In the genomic region with DNA sequence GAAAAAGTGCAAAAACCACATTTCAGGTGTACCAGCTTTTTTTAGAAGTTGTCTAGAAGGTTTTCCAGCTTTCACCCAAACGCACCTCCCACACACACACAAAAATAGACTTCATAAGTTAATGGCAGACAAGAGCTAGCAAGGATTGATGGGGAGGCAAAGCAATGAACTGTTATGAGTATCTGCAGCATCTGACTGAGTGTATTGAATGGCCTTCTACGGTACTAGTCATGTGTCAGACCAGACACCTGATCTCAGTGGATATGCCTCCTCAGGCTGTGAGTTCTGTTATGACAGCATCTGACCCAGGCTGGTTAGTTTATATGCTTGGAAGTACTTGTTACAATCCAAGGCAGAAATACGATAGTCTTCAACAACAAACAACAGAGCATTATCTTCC, we compare ENCODE assay signal across 1 cellular context.
TF ChIP-seq lines count a peak whose summit lies in the region.

No MANE protein-coding gene starts in this region.

TF ChIP-seq in GM12878, 131 proteins besides CTCF, POLR2A, EP300 and RAD21 (continued from another document):
- TF ChIP-seq, protein P1, sequence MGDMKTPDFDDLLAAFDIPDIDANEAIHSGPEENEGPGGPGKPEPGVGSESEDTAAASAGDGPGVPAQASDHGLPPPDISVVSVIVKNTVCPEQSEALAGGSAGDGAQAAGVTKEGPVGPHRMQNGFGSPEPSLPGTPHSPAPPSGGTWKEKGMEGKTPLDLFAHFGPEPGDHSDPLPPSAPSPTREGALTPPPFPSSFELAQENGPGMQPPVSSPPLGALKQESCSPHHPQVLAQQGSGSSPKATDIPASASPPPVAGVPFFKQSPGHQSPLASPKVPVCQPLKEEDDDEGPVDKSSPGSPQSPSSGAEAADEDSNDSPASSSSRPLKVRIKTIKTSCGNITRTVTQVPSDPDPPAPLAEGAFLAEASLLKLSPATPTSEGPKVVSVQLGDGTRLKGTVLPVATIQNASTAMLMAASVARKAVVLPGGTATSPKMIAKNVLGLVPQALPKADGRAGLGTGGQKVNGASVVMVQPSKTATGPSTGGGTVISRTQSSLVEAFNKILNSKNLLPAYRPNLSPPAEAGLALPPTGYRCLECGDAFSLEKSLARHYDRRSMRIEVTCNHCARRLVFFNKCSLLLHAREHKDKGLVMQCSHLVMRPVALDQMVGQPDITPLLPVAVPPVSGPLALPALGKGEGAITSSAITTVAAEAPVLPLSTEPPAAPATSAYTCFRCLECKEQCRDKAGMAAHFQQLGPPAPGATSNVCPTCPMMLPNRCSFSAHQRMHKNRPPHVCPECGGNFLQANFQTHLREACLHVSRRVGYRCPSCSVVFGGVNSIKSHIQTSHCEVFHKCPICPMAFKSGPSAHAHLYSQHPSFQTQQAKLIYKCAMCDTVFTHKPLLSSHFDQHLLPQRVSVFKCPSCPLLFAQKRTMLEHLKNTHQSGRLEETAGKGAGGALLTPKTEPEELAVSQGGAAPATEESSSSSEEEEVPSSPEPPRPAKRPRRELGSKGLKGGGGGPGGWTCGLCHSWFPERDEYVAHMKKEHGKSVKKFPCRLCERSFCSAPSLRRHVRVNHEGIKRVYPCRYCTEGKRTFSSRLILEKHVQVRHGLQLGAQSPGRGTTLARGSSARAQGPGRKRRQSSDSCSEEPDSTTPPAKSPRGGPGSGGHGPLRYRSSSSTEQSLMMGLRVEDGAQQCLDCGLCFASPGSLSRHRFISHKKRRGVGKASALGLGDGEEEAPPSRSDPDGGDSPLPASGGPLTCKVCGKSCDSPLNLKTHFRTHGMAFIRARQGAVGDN (IDR thresholded peaks at IDR 0.05): no peak
- TF ChIP-seq, protein P2, sequence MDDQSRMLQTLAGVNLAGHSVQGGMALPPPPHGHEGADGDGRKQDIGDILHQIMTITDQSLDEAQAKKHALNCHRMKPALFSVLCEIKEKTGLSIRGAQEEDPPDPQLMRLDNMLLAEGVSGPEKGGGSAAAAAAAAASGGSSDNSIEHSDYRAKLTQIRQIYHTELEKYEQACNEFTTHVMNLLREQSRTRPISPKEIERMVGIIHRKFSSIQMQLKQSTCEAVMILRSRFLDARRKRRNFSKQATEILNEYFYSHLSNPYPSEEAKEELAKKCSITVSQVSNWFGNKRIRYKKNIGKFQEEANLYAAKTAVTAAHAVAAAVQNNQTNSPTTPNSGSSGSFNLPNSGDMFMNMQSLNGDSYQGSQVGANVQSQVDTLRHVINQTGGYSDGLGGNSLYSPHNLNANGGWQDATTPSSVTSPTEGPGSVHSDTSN (IDR thresholded peaks at IDR 0.05; ENCODE audit: insufficient replicate concordance, low read depth, low read length): no peak
- TF ChIP-seq, protein P3, sequence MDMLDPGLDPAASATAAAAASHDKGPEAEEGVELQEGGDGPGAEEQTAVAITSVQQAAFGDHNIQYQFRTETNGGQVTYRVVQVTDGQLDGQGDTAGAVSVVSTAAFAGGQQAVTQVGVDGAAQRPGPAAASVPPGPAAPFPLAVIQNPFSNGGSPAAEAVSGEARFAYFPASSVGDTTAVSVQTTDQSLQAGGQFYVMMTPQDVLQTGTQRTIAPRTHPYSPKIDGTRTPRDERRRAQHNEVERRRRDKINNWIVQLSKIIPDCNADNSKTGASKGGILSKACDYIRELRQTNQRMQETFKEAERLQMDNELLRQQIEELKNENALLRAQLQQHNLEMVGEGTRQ (IDR thresholded peaks at IDR 0.05; ENCODE audit: borderline replicate concordance, low read depth, low read length): peak; percentile 33; the same call in 1 of the 2 replicates
